2 cellular contexts compared by ENCODE assay signal in genomic region chr7:33986456-33986855, GRCh38.
TF ChIP-seq lines count a peak whose summit lies in the region.

No MANE protein-coding gene starts in this region.

TF ChIP-seq in SK-N-SH, 30 proteins besides CTCF, POLR2A, EP300 and RAD21:
- no peak for TF ChIP-seq USF2 (IDR thresholded peaks at IDR 0.05; ENCODE audit: borderline replicate concordance, low read depth, low read length)
- no peak for TF ChIP-seq PBX3 (IDR thresholded peaks at IDR 0.05)
- TF ChIP-seq FOSL2 (IDR thresholded peaks at IDR 0.05; ENCODE audit: borderline replicate concordance, low read depth), result no peak
- TF ChIP-seq RXRA (IDR thresholded peaks at IDR 0.05; ENCODE audit: borderline replicate concordance, low read depth), result no peak
- no peak for TF ChIP-seq ELF1 (IDR thresholded peaks at IDR 0.05)
- TF ChIP-seq, protein P1, sequence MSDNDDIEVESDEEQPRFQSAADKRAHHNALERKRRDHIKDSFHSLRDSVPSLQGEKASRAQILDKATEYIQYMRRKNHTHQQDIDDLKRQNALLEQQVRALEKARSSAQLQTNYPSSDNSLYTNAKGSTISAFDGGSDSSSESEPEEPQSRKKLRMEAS (IDR thresholded peaks at IDR 0.05; ENCODE audit: low read depth), result no peak
- TF ChIP-seq JUND (IDR thresholded peaks at IDR 0.05), result no peak
- no peak for TF ChIP-seq RCOR1 (IDR thresholded peaks at IDR 0.05; ENCODE audit: low read length)
- no peak for TF ChIP-seq SMC3 (IDR thresholded peaks at IDR 0.05; ENCODE audit: low read depth, low read length)

TF ChIP-seq in SK-N-SH treated with all-trans-retinoic acid at 6 μM for 48 hours, 23 proteins besides CTCF, POLR2A, EP300 and RAD21:
- TF ChIP-seq ISL1 (CRISPR knock-in tag; IDR thresholded peaks at IDR 0.05) (no peak), OSR1 (CRISPR knock-in tag; IDR thresholded peaks at IDR 0.05) (no peak), CSDC2 (CRISPR knock-in tag; IDR thresholded peaks at IDR 0.05) (no peak), ZC3H10 (CRISPR knock-in tag; IDR thresholded peaks at IDR 0.05) (no peak), ZNF70 (CRISPR knock-in tag; IDR thresholded peaks at IDR 0.05) (no peak), TSHZ2 (CRISPR knock-in tag; IDR thresholded peaks at IDR 0.05) (no peak)
